16 cellular contexts compared by ENCODE assay signal in genomic region chr5:29218138-29218537, GRCh38.
DNase-seq lines count a peak whose midpoint lies in the region; ATAC-seq, FAIRE-seq and TF ChIP-seq lines count a peak whose summit lies in the region.
"Had no signal": no experiment of that assay in that cellular context is flagged by ENCODE, and none has a peak within 500 bp of the region (broad histone marks: within the 10 kb centered on the region; RNA-seq: fewer than 3 reads in every experiment).

No MANE protein-coding gene starts in this region.

- in situ Hi-C loops in HepG2 (cut with HindIII; ENCODE audit: extremely low pct_ligation_motif_present, low pct_unique_long_range_greater_than_20kb), result no loop called here
- in situ Hi-C loops in HAP-1 (cut with MboI; ENCODE audit: low sequenced_read_pairs), result no loop called here

- ATAC-seq in HepG2, result no peak
- ATAC-seq: left colon had no signal

- H3K27me3 ChIP-seq in PC-9 (ENCODE audit: insufficient read depth, low read depth) (no peaks in the 10 kb centered on the region), HepG2 (ENCODE audit: control insufficient read depth in 1 of 2, insufficient read depth in 2 of 2, low read length in 2 of 2) (no peaks in the 10 kb centered on the region), HAP-1 (ENCODE audit: low read depth) (no peaks in the 10 kb centered on the region)
- H3K27me3 ChIP-seq: ascending aorta; BLaER1 treated with 17β-estradiol and CSF1 and Interleukin-3, amounts not matched to agents 10 nM and 100 nM; thyroid gland had no signal

- POLR2A ChIA-PET in PC-9 (lab: Charles Lee; ENCODE audit: unreplicated experiment), result interaction anchor here (0.7 kb wide), 1 partner anchor 9 kb away, joined by 3 read pairs; no protein-coding TSS in a partner anchor
- POLR2A ChIA-PET in HepG2 (lab: Yijun Ruan, JAX), result no interaction called here

- TF ChIP-seq CTCF in D721Med (IDR thresholded peaks at IDR 0.05; ENCODE audit: insufficient read depth, missing control alignments), result peak; percentile 46
- peak; percentile 42; the same call in 1 of the 2 replicates for TF ChIP-seq CTCF in PC-9 (conservative IDR thresholded peaks at IDR 0.05)
- TF ChIP-seq CTCF in HepG2 (CRISPR knock-in tag; IDR thresholded peaks at IDR 0.05), result no peak

- H3K27ac ChIP-seq in PC-9 (no peak overlapping the region), HepG2 (ENCODE audit: extremely low read length, insufficient read depth, low read length) (no peak overlapping the region)
- H3K27ac ChIP-seq: ascending aorta; BLaER1 treated with 17β-estradiol and CSF1 and Interleukin-3, amounts not matched to agents 10 nM and 100 nM; parathyroid adenoma; thyroid gland had no signal

- TF ChIP-seq RAD21 in HepG2 (CRISPR knock-in tag; IDR thresholded peaks at IDR 0.05), result no peak

- H3K36me3 ChIP-seq in PC-9 (ENCODE audit: low read depth), result no peaks in the 10 kb centered on the region
- H3K36me3 ChIP-seq in HepG2 (replicated peaks in 1 of 2; ENCODE audit: control insufficient read depth in 1 of 2, insufficient read depth in 2 of 2, low read length in 2 of 2), result no peaks in the 10 kb centered on the region
- no peaks in the 10 kb centered on the region; the same call in 1 of the 2 replicates for H3K36me3 ChIP-seq in HAP-1 (replicated peaks)
- H3K36me3 ChIP-seq: ascending aorta; BLaER1 treated with 17β-estradiol and CSF1 and Interleukin-3, amounts not matched to agents 10 nM and 100 nM; thyroid gland had no signal

- no peak overlapping the region for H3K9ac ChIP-seq in HepG2 (ENCODE audit: insufficient read depth, low read depth, low read length)
- H3K9ac ChIP-seq: BLaER1 treated with 17β-estradiol and CSF1 and Interleukin-3, amounts not matched to agents 10 nM and 100 nM; parathyroid adenoma had no signal

- H3K4me3 ChIP-seq in PC-9 (no peak overlapping the region), HepG2 (replicated peaks in 1 of 3; ENCODE audit: insufficient read depth in 1 of 3, low read depth in 2 of 3, low read length in 3 of 3) (no peak overlapping the region), HAP-1 (no peak overlapping the region)
- H3K4me3 ChIP-seq: ascending aorta; BLaER1 treated with 17β-estradiol and CSF1 and Interleukin-3, amounts not matched to agents 10 nM and 100 nM; thyroid gland had no signal

- no peak overlapping the region for H2AFZ ChIP-seq in PC-9
- no peak overlapping the region for H2AFZ ChIP-seq in HepG2 (ENCODE audit: low read length)
- H2AFZ ChIP-seq: parathyroid adenoma had no signal

- no peak for FAIRE-seq in D721Med (lab: Jason Lieb, UNC)
- no peak for FAIRE-seq in HepG2 (lab: Jason Lieb, UNC)

- CTCF ChIA-PET in PC-9 (lab: Charles Lee), result interaction anchor here (0.6 kb wide), 1 partner anchor 339 kb away, joined by 3 read pairs; no protein-coding TSS in a partner anchor
- CTCF ChIA-PET in HepG2 (lab: Yijun Ruan, JAX; ENCODE audit: low intra/inter-chr PET ratio, low total read pairs), result interaction anchor here (1.4 kb wide), 1 partner anchor 213 kb away, joined by 5 read pairs; no protein-coding TSS in a partner anchor

- intact Hi-C loops in PC-9 (cut with micrococcal nuclease; ENCODE audit: unreplicated experiment) (loop anchor here (5.0 kb wide), 2 partner anchors 211 to 316 kb away; no protein-coding TSS in a partner anchor), HepG2 (cut with micrococcal nuclease; ENCODE audit: unreplicated experiment) (no loop called here)

- H3K79me2 ChIP-seq in PC-9 (ENCODE audit: low read depth), result no peaks in the 10 kb centered on the region
- no peaks in the 10 kb centered on the region for H3K79me2 ChIP-seq in HepG2 (ENCODE audit: insufficient read depth, low read length)
- H3K79me2 ChIP-seq: parathyroid adenoma had no signal

- no peak for DNase-seq in D721Med (ENCODE audit: insufficient read length, low spot score)
- DNase-seq in Kasumi-1 (lab: John Stamatoyannopoulos, UW), result peak; percentile 14 to 26
- no peak for DNase-seq in PC-9
- peak; percentile 2 for DNase-seq in HepG2 (ENCODE audit: low spot score)
- DNase-seq in HAP-1 (ENCODE audit: low spot score in 2 of 2), result no peak
- DNase-seq in midbrain (lab: John Stamatoyannopoulos, UW), result no peak
- no peak for DNase-seq in mesenteric fat pad (ENCODE audit: low spot score)
- DNase-seq: activated CD4-positive, alpha-beta T cell treated with anti-CD3 and anti-CD28 coated beads for 48 hours; KBM-7; left colon; NCI-H1694 treated with DMSO at 0.1 percent for 48 hours; SIG-M5; thyroid gland had no signal

- no peaks in the 10 kb centered on the region for H3F3A ChIP-seq in PC-9 (ENCODE audit: insufficient read depth, low read depth)

- H3K4me2 ChIP-seq in PC-9 (no peak overlapping the region), HepG2 (ENCODE audit: low read depth, low read length) (no peak overlapping the region)
- H3K4me2 ChIP-seq: BLaER1 treated with 17β-estradiol and CSF1 and Interleukin-3, amounts not matched to agents 10 nM and 100 nM had no signal

- H3K4me1 ChIP-seq in PC-9 (replicated peaks; ENCODE audit: insufficient read depth), result no peaks in the 10 kb centered on the region
- H3K4me1 ChIP-seq in HepG2 (ENCODE audit: insufficient read depth, low read length), result no peaks in the 10 kb centered on the region
- no peaks in the 10 kb centered on the region for H3K4me1 ChIP-seq in HAP-1
- H3K4me1 ChIP-seq: ascending aorta; BLaER1 treated with 17β-estradiol and CSF1 and Interleukin-3, amounts not matched to agents 10 nM and 100 nM; parathyroid adenoma; thyroid gland had no signal

- 0 out of 2 replicates have a peak, but pooled peaks cover 4% of the 10 kb centered on the region for H3K9me2 ChIP-seq in PC-9 (ENCODE audit: insufficient read depth)

- TF ChIP-seq POLR2A in HepG2 (IDR thresholded peaks at IDR 0.05; ENCODE audit: insufficient read depth in 1 of 2, low read depth in 2 of 2, low read length in 2 of 2), result no peak

- no TSS peak for BruUV-seq in PC-9 (replicated peaks; lab: Mats Ljungman, UMichigan)
- no TSS peak for BruUV-seq in HepG2 (replicated peaks; lab: Mats Ljungman, UMichigan)

- no peaks in the 10 kb centered on the region for H3K9me3 ChIP-seq in PC-9 (ENCODE audit: insufficient read depth, low read depth)
- H3K9me3 ChIP-seq in HepG2 (ENCODE audit: low read length), result no peaks in the 10 kb centered on the region
- H3K9me3 ChIP-seq in HAP-1, result no peaks in the 10 kb centered on the region
- H3K9me3 ChIP-seq: ascending aorta; BLaER1 treated with 17β-estradiol and CSF1 and Interleukin-3, amounts not matched to agents 10 nM and 100 nM; thyroid gland had no signal

- no peaks in the 10 kb centered on the region for H4K20me1 ChIP-seq in PC-9 (ENCODE audit: insufficient read depth)
- no peaks in the 10 kb centered on the region for H4K20me1 ChIP-seq in HepG2 (ENCODE audit: insufficient read depth, low read length)
- H4K20me1 ChIP-seq: BLaER1 treated with 17β-estradiol and CSF1 and Interleukin-3, amounts not matched to agents 10 nM and 100 nM had no signal

- TF ChIP-seq EP300 in HepG2 (IDR thresholded peaks at IDR 0.05; ENCODE audit: low read depth in 2 of 2, low read length in 2 of 2), result no peak
- TF ChIP-seq EP300 in HepG2 (CRISPR knock-in tag; IDR thresholded peaks at IDR 0.05; ENCODE audit: borderline replicate concordance), result no peak

TF ChIP-seq in HepG2, 621 proteins besides CTCF, POLR2A, EP300 and RAD21:
- peak; percentile 26 for TF ChIP-seq STAG1 (CRISPR knock-in tag; IDR thresholded peaks at IDR 0.05)
- no peak for TF ChIP-seq ZNF629 (CRISPR knock-in tag; conservative IDR thresholded peaks at IDR 0.05)

Comparison
In these comparisons a context has a peak if more than half of its experiments do, and no peak if none do; other contexts are left out.
1. DNase-seq: peak in Kasumi-1 (2 of 2) and HepG2 (single experiment); none in D721Med (single experiment), PC-9 (0 of 2), HAP-1 (0 of 2), midbrain (single experiment) and mesenteric fat pad (single experiment).